1 cellular context compared by ENCODE assay signal in genomic region chr9:93198839-93199625, GRCh38.
TF ChIP-seq lines count a peak whose summit lies in the region.

No MANE protein-coding gene starts in this region.

TF ChIP-seq in A549, 52 proteins besides CTCF, POLR2A, EP300 and RAD21 (continued from another document):
- TF ChIP-seq REST (IDR thresholded peaks at IDR 0.05) (no peak), E2F6 (IDR thresholded peaks at IDR 0.05; ENCODE audit: borderline replicate concordance, low read depth) (no peak), BHLHE40 (IDR thresholded peaks at IDR 0.05; ENCODE audit: low read depth, low read length) (no peak), MYC (IDR thresholded peaks at IDR 0.05; ENCODE audit: borderline replicate concordance, low read length) (no peak), NPAS2 (CRISPR knock-in tag; IDR thresholded peaks at IDR 0.05; ENCODE audit: borderline replicate concordance) (no peak), JUN (IDR thresholded peaks at IDR 0.05) (no peak), CEBPB (IDR thresholded peaks at IDR 0.05) (no peak), BCL3 (IDR thresholded peaks at IDR 0.05) (no peak), HOXA7 (CRISPR knock-in tag; IDR thresholded peaks at IDR 0.05) (no peak), MAX (IDR thresholded peaks at IDR 0.05) (no peak), RNF2 (IDR thresholded peaks at IDR 0.05; ENCODE audit: borderline replicate concordance, low read depth) (no peak), ESRRA (IDR thresholded peaks at IDR 0.05; ENCODE audit: borderline replicate concordance, low read length) (no peak)
TF ChIP-seq in A549: peak in this region for 0.
